ENCODE assay signal across 8 cellular contexts in the genomic region with DNA sequence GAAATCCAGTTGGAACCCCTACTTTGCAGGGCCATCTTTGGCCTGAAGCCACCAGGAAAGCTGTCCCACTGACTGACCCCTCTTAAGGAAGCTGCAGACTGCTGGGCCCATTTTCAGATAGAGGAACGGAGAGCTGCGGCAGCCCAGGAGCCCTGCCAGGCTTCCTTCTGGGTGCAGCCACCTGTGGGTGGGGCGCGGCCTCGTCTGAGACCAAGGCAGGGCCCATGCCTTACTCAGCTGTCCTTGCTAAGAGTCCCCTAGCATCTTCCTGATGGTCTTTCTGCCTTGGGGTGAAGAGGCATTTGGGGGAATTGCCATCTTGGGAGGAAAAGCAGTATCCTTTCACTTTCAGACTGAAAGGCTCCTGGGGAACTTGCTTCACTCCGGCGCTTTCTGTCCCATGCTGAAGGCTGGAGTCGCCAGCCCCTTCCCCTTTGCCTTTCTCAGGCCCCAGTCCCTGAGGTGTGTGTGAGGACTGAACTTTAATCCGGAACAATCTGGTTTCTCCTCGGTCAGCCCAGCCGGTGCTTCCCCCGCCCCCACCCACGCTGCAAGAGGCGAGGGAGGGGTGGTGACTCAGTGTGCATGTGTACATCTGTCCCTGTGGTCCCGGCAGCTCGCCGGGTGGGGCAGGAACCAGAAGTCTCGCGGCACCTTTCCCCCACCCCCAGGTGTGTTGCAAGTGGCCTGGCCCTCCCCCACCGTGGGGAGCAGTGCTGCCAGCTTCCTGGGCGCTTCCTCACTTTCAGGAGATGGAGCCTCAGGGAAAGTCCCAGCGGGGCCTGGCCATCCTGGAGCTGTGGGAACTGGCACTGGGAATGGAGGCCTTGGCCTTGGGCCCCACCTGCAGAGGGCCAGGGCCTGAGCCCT. TPM values are rescaled to one million over a fixed set of nuclear protein-coding genes. Genes with fewer than 3 reads are reported as not detected.
DNase-seq lines count a peak whose midpoint lies in the region; ATAC-seq, FAIRE-seq and TF ChIP-seq lines count a peak whose summit lies in the region.

No MANE protein-coding gene starts in this region.

- H3K36me3 Mint-ChIP-seq in activated naive CD8-positive, alpha-beta T cell treated with anti-CD3 and anti-CD28 coated beads, Interleukin-2, amount 10 ng/mL, durations not matched to agents 7 days and 5 days: peaks cover 45% of the 10 kb centered on the region

- POLR2A ChIA-PET in activated naive CD8-positive, alpha-beta T cell treated with anti-CD3 and anti-CD28 coated beads, Interleukin-2, amount 10 ng/mL, durations not matched to agents 7 days and 5 days (lab: Charles Lee): interaction anchor here (0.6 to 6.0 kb wide), 9 partner anchors 8 to 1016 kb away, joined by 3 to 32 read pairs (median 6); a partner anchor contains a TSS
- POLR2A ChIA-PET in HEK293T (lab: Yijun Ruan, JAX): no interaction called here

- H3K9me3 ChIP-seq in SU-DHL-6 (ENCODE audit: insufficient read depth, low read length): no peaks in the 10 kb centered on the region
- H3K9me3 ChIP-seq in hepatocyte (ENCODE audit: low read depth): no peaks in the 10 kb centered on the region

- H3K79me2 ChIP-seq in SU-DHL-6 (ENCODE audit: insufficient read depth, low read length) (peaks cover 45% of the 10 kb centered on the region), hepatocyte (peaks cover 52% of the 10 kb centered on the region)

- H4K20me1 ChIP-seq in SU-DHL-6 (ENCODE audit: low read depth, low read length): no peaks in the 10 kb centered on the region
- no peaks in the 10 kb centered on the region for H4K20me1 ChIP-seq in hepatocyte (ENCODE audit: insufficient read depth, poor library complexity, severe bottlenecking)

- ATAC-seq in activated naive CD8-positive, alpha-beta T cell treated with anti-CD3 and anti-CD28 coated beads, Interleukin-2, amount 10 ng/mL, durations not matched to agents 7 days and 5 days (ENCODE audit: low read depth): peak; percentile 71
- no peak for ATAC-seq in HG02840 (IDR thresholded peaks at IDR 0.05; ENCODE audit: low FRiP score, unreplicated experiment)

- H3K27ac ChIP-seq in HL-60 (replicated peaks): peak overlapping the region; percentile 92
- H3K27ac ChIP-seq in SU-DHL-6 (ENCODE audit: low read depth, low read length): peak overlapping the region; percentile 89
- H3K27ac ChIP-seq in hepatocyte: peak overlapping the region; percentile 99

- peak overlapping the region; percentile 80 for H3K9ac ChIP-seq in SU-DHL-6 (ENCODE audit: low read length)

- H3K27me3 ChIP-seq in HL-60 (ENCODE audit: insufficient read depth, poor library complexity, severe bottlenecking): no peaks in the 10 kb centered on the region
- H3K27me3 ChIP-seq in SU-DHL-6 (ENCODE audit: low read length): no peaks in the 10 kb centered on the region
- H3K27me3 ChIP-seq in hepatocyte: no peaks in the 10 kb centered on the region

- peak; percentile 89 for FAIRE-seq in GM18507 (lab: Jason Lieb, UNC)

- no peak for TF ChIP-seq CTCF in HL-60 (IDR thresholded peaks at IDR 0.05; ENCODE audit: insufficient read depth, low read length)
- no peak for TF ChIP-seq CTCF in SU-DHL-6 (IDR thresholded peaks at IDR 0.05; ENCODE audit: insufficient read depth, low read length, poor library complexity, severe bottlenecking)
- no peak for TF ChIP-seq CTCF in hepatocyte (IDR thresholded peaks at IDR 0.05; ENCODE audit: poor library complexity)

- H3K4me2 ChIP-seq in SU-DHL-6 (ENCODE audit: low read depth, low read length, poor library complexity, severe bottlenecking) (peak overlapping the region; percentile 97), hepatocyte (peak overlapping the region; percentile 95)

- H3K27me3 Mint-ChIP-seq in activated naive CD8-positive, alpha-beta T cell treated with anti-CD3 and anti-CD28 coated beads, Interleukin-2, amount 10 ng/mL, durations not matched to agents 7 days and 5 days: no peaks in the 10 kb centered on the region

- CTCF ChIA-PET in HEK293T (lab: Yijun Ruan, JAX): interaction anchor here (1.8 kb wide), 1 partner anchor 8 kb away, joined by 18 read pairs; no protein-coding TSS in a partner anchor

- peaks cover 23% of the 10 kb centered on the region for H3F3A ChIP-seq in SU-DHL-6 (ENCODE audit: insufficient read depth)

- peak; percentile 83 for DNase-seq in GM18507 (ENCODE audit: extremely low spot score, insufficient read length, low read depth)
- peak; percentile 97 for DNase-seq in HL-60 (ENCODE audit: low read depth in 1 of 2, low spot score in 1 of 2)
- peak; percentile 80 for DNase-seq in activated naive CD8-positive, alpha-beta T cell treated with anti-CD3 and anti-CD28 coated beads, Interleukin-2, amount 10 ng/mL, durations not matched to agents 7 days and 5 days
- peak; percentile 96 for DNase-seq in hepatocyte (ENCODE audit: low spot score)
- peak; percentile 88 for DNase-seq in stimulated activated CD4-positive, alpha-beta T cell treated with anti-CD3 and anti-CD28 coated beads, Interleukin-12 subunit alpha, Interleukin-12 subunit beta, amount 100 ng/mL, for 48 hours (ENCODE audit: low read depth in 2 of 3, low spot score in 1 of 3)
- DNase-seq in HEK293T (ENCODE audit: extremely low spot score): no peak

- peak overlapping the region; percentile 98 for H3K27ac Mint-ChIP-seq in activated naive CD8-positive, alpha-beta T cell treated with anti-CD3 and anti-CD28 coated beads, Interleukin-2, amount 10 ng/mL, durations not matched to agents 7 days and 5 days

- no peaks in the 10 kb centered on the region for H3K9me3 Mint-ChIP-seq in activated naive CD8-positive, alpha-beta T cell treated with anti-CD3 and anti-CD28 coated beads, Interleukin-2, amount 10 ng/mL, durations not matched to agents 7 days and 5 days

- H3K9me2 ChIP-seq in SU-DHL-6 (replicated peaks; ENCODE audit: insufficient read depth, low read length) (no peaks in the 10 kb centered on the region), hepatocyte (replicated peaks; ENCODE audit: insufficient read depth) (no peaks in the 10 kb centered on the region)

- peaks cover 35% of the 10 kb centered on the region for H3K4me1 ChIP-seq in hepatocyte (ENCODE audit: insufficient read depth)

- no peak overlapping the region for H2AFZ ChIP-seq in SU-DHL-6 (ENCODE audit: low read depth, low read length, severe bottlenecking)
- H2AFZ ChIP-seq in hepatocyte: no peak overlapping the region

- peaks cover 27% of the 10 kb centered on the region for H3K4me1 Mint-ChIP-seq in activated naive CD8-positive, alpha-beta T cell treated with anti-CD3 and anti-CD28 coated beads, Interleukin-2, amount 10 ng/mL, durations not matched to agents 7 days and 5 days

- H3K36me3 ChIP-seq in SU-DHL-6 (ENCODE audit: low read length) (no peaks in the 10 kb centered on the region; the same call in 1 of the 2 replicates), hepatocyte (replicated peaks; ENCODE audit: insufficient read depth, low read depth) (no peaks in the 10 kb centered on the region)

- peak overlapping the region; percentile 99 for H3K4me3 Mint-ChIP-seq in activated naive CD8-positive, alpha-beta T cell treated with anti-CD3 and anti-CD28 coated beads, Interleukin-2, amount 10 ng/mL, durations not matched to agents 7 days and 5 days

- 36% methylated on average over 22 of the region's 22 CpGs for WGBS in hepatocyte (ENCODE audit: low lambda C conversion rate, missing lambda C conversion rate)

- H3K4me3 ChIP-seq in HL-60 (replicated peaks; ENCODE audit: insufficient read depth, low read length): peak overlapping the region; percentile 69
- peak overlapping the region; percentile 73 for H3K4me3 ChIP-seq in SU-DHL-6 (ENCODE audit: insufficient read depth, low read length, poor library complexity, severe bottlenecking)
- no peak overlapping the region for H3K4me3 ChIP-seq in hepatocyte

TF ChIP-seq in HEK293T, 16 proteins besides CTCF, POLR2A, EP300 and RAD21:
- TF ChIP-seq TARDBP (IDR thresholded peaks at IDR 0.05) (no peak), CTBP1 (IDR thresholded peaks at IDR 0.05; ENCODE audit: borderline replicate concordance) (no peak), BHLHE40 (IDR thresholded peaks at IDR 0.05; ENCODE audit: borderline replicate concordance) (no peak), FOXA1 (IDR thresholded peaks at IDR 0.05) (no peak), LEF1 (IDR thresholded peaks at IDR 0.05; ENCODE audit: borderline replicate concordance) (no peak), L3MBTL2 (conservative IDR thresholded peaks at IDR 0.05) (no peak), SP1 (IDR thresholded peaks at IDR 0.05) (no peak), SUZ12 (IDR thresholded peaks at IDR 0.05) (no peak), FOXM1 (IDR thresholded peaks at IDR 0.05; ENCODE audit: borderline replicate concordance) (no peak), ARNT (IDR thresholded peaks at IDR 0.05) (no peak), NFRKB (IDR thresholded peaks at IDR 0.05) (no peak), HDGF (IDR thresholded peaks at IDR 0.05; ENCODE audit: borderline replicate concordance) (no peak), ZNF384 (IDR thresholded peaks at IDR 0.05) (no peak), ELF4 (IDR thresholded peaks at IDR 0.05) (no peak)
- TF ChIP-seq, protein P1, sequence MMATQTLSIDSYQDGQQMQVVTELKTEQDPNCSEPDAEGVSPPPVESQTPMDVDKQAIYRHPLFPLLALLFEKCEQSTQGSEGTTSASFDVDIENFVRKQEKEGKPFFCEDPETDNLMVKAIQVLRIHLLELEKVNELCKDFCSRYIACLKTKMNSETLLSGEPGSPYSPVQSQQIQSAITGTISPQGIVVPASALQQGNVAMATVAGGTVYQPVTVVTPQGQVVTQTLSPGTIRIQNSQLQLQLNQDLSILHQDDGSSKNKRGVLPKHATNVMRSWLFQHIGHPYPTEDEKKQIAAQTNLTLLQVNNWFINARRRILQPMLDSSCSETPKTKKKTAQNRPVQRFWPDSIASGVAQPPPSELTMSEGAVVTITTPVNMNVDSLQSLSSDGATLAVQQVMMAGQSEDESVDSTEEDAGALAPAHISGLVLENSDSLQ (IDR thresholded peaks at IDR 0.05): no peak

RNA-seq across cellular contexts. Expression of a gene that starts 5.1 kb away (rescaled TPM):
- total RNA-seq in activated naive CD8-positive, alpha-beta T cell treated with anti-CD3 and anti-CD28 coated beads, Interleukin-2, amount 10 ng/mL, durations not matched to agents 7 days and 5 days: 10 to 100 TPM; 31.0 to 34.6 TPM
- total RNA-seq in hepatocyte: 30.8 and 30.9 TPM in 2 replicates
- polyA plus RNA-seq in hepatocyte: 46.2 and 54.9 TPM in 2 replicates

RNA-seq across cellular contexts. Expression of a gene that starts 35.1 kb away (rescaled TPM):
- total RNA-seq in activated naive CD8-positive, alpha-beta T cell treated with anti-CD3 and anti-CD28 coated beads, Interleukin-2, amount 10 ng/mL, durations not matched to agents 7 days and 5 days: 10 to 100 TPM; 73.8 to 80.6 TPM
- total RNA-seq in hepatocyte: 74.7 TPM in 2 replicates
- polyA plus RNA-seq in hepatocyte: 46.5 and 62.8 TPM in 2 replicates
